ENCODE assay signal across 1 cellular context in the genomic region with DNA sequence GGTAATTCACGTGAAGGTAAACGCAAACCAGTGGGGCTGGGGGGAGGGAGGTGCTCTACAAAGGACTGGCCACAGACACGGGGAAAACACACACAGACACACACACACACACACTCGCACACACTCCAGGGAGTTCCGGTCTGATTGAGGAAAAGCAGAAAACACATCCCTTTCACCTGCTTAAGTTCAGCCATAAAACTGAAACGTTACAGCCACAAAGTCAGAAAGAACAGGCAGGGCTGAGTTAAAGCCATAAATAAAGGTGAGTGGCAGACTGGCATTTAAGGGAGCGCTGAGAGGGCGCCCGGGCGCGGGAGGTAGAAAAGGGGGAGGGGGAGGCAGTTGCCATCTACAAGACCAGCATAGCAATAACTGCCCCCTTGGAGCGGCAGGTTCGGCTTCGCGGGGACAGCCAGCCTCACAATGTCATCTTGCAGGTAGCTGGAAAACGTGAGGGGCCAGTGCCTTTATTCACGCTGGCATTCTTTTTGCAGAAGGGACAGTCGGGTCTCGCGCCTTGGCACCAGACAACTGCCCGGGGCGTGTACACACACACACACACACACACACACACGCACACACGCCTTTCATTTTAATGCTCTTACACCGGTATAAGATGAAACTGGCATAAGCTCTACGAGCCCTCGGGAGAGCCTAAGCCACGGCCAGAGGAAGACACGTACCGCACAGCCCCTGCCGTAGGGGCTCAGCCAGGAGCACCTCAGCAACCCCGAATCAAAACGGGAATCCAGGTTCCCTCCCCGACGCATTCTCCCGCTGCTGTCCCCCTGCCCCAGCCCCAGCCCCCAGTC.
TF ChIP-seq lines count a peak whose summit lies in the region.

No MANE protein-coding gene starts in this region.

TF ChIP-seq in H1, 55 proteins besides CTCF, POLR2A, EP300 and RAD21 (continued from another document):
- TF ChIP-seq SP4 (IDR thresholded peaks at IDR 0.05; ENCODE audit: low read length) (no peak), HDAC6 (IDR thresholded peaks at IDR 0.05; ENCODE audit: low read depth, low read length) (no peak), RFX5 (IDR thresholded peaks at IDR 0.05; ENCODE audit: borderline replicate concordance, low read depth, low read length) (no peak), RBBP5 (IDR thresholded peaks at IDR 0.05; ENCODE audit: borderline replicate concordance, low read depth, low read length) (peak; percentile 71; the same call in 1 of the 2 replicates), KDM4A (IDR thresholded peaks at IDR 0.05; ENCODE audit: low read depth, low read length, severe bottlenecking) (peak; percentile 63), TCF12 (IDR thresholded peaks at IDR 0.05; ENCODE audit: low read depth, low read length) (no peak), SAP30 (IDR thresholded peaks at IDR 0.05; ENCODE audit: insufficient read depth, insufficient replicate concordance, low read length) (peak; percentile 61), TBP (IDR thresholded peaks at IDR 0.05; ENCODE audit: low read depth, low read length) (no peak), KDM1A (IDR thresholded peaks at IDR 0.05; ENCODE audit: borderline replicate concordance, low read length) (peak; percentile 52; the same call in 1 of the 2 replicates), RNF2 (IDR thresholded peaks at IDR 0.05; ENCODE audit: borderline replicate concordance, low read depth, low read length, missing control alignments, poor library complexity, severe bottlenecking) (peak; percentile 35), BACH1 (IDR thresholded peaks at IDR 0.05; ENCODE audit: low read length) (0 out of 2 replicates have a peak, but pooled peaks have one; percentile 29), SUZ12 (IDR thresholded peaks at IDR 0.05; ENCODE audit: low read length) (peak; percentile 45; the same call in 1 of the 2 replicates)
TF ChIP-seq in H1: peak in this region for 9.
